Comparison of ENCODE assay signal across 12 cellular contexts in genomic region chr14:31968107-31968810, GRCh38.
DNase-seq lines count a peak whose midpoint lies in the region; ATAC-seq, FAIRE-seq and TF ChIP-seq lines count a peak whose summit lies in the region.
"Had no signal": no experiment of that assay in that cellular context is flagged by ENCODE, and none has a peak within 500 bp of the region (broad histone marks: within the 10 kb centered on the region; RNA-seq: fewer than 3 reads in every experiment).

No MANE protein-coding gene starts in this region.

- H3K36me3 ChIP-seq in body of pancreas (replicated peaks in 1 of 2; ENCODE audit: insufficient read depth in 1 of 2, low read depth in 2 of 2) = no peaks in the 10 kb centered on the region

- intact Hi-C loops in CD4-positive, alpha-beta T cell (cut with DNase I, micrococcal nuclease) = no loop called here
- intact Hi-C loops in body of pancreas (cut with DNase I) = no loop called here

- no peaks in the 10 kb centered on the region for H3K9me3 ChIP-seq in CD4-positive, alpha-beta T cell (ENCODE audit: control insufficient read depth, low read length)
- H3K9me3 ChIP-seq in body of pancreas = no peaks in the 10 kb centered on the region

- TF ChIP-seq CTCF in neural crest cell (conservative IDR thresholded peaks at IDR 0.05) = no peak
- no peak for TF ChIP-seq CTCF in CD4-positive, alpha-beta T cell (IDR thresholded peaks at IDR 0.05)
- TF ChIP-seq CTCF in body of pancreas (IDR thresholded peaks at IDR 0.05) = no peak

- POLR2A ChIA-PET in CD4-positive, alpha-beta T cell (lab: Charles Lee) = no interaction called here

- no peak overlapping the region for H3K4me3 Mint-ChIP-seq in neural crest cell
- H3K4me3 Mint-ChIP-seq in CD4-positive, alpha-beta T cell = no peak overlapping the region
- H3K4me3 Mint-ChIP-seq: activated T-cell treated with anti-CD3 and anti-CD28 coated beads, Interleukin-2, amount 50 U/mL, for 24 hours had no signal

- TF ChIP-seq POLR2A in erythroblast (IDR thresholded peaks at IDR 0.05; ENCODE audit: low read length) (no peak), body of pancreas (IDR thresholded peaks at IDR 0.05) (no peak)

- DNase-seq in GM19239 (ENCODE audit: insufficient read length, low spot score) = peak; percentile 22
- peak; percentile 99 for DNase-seq in amniotic epithelial cell (ENCODE audit: low read depth)
- DNase-seq in neural crest cell (ENCODE audit: low read depth, low spot score) = no peak
- DNase-seq in erythroblast (lab: John Stamatoyannopoulos, UW) = no peak
- DNase-seq in CD4-positive, alpha-beta T cell = no peak
- no peak for DNase-seq in body of pancreas
- DNase-seq: activated T-cell treated with anti-CD3 and anti-CD28 coated beads, Interleukin-2, amount 50 U/mL, for 24 hours; cortex of kidney; Kasumi-1; T1000 had no signal

- peaks cover 30% of the 10 kb centered on the region for H3K4me1 ChIP-seq in body of pancreas

- H3K27me3 Mint-ChIP-seq in neural crest cell (ENCODE audit: low read depth) = no peaks in the 10 kb centered on the region
- H3K27me3 Mint-ChIP-seq in CD4-positive, alpha-beta T cell = no peaks in the 10 kb centered on the region
- H3K27me3 Mint-ChIP-seq: activated T-cell treated with anti-CD3 and anti-CD28 coated beads, Interleukin-2, amount 50 U/mL, for 24 hours had no signal

- H3K4me1 Mint-ChIP-seq in neural crest cell = peaks cover 29% of the 10 kb centered on the region
- peaks cover 12% of the 10 kb centered on the region for H3K4me1 Mint-ChIP-seq in CD4-positive, alpha-beta T cell (ENCODE audit: low read depth)

- peaks cover 9% of the 10 kb centered on the region for H3K36me3 Mint-ChIP-seq in neural crest cell (ENCODE audit: low read depth)
- H3K36me3 Mint-ChIP-seq in CD4-positive, alpha-beta T cell (ENCODE audit: low read depth) = no peaks in the 10 kb centered on the region

- no peak overlapping the region for H3K4me3 ChIP-seq in body of pancreas

- peak; percentile 26 for FAIRE-seq in GM19239 (lab: Jason Lieb, UNC)

- H3K27me3 ChIP-seq in CD4-positive, alpha-beta T cell (ENCODE audit: control insufficient read depth, insufficient read depth, low read length) = no peaks in the 10 kb centered on the region
- no peaks in the 10 kb centered on the region for H3K27me3 ChIP-seq in body of pancreas

- H3K27ac ChIP-seq in CD4-positive, alpha-beta T cell (ENCODE audit: low read depth, low read length) = no peak overlapping the region
- H3K27ac ChIP-seq in body of pancreas = peak overlapping the region in 2 of 4 donors; percentile 52 to 53

- ATAC-seq in HG03108 (IDR thresholded peaks at IDR 0.05; ENCODE audit: unreplicated experiment) = peak; percentile 62
- ATAC-seq in GM21717 (IDR thresholded peaks at IDR 0.05; ENCODE audit: unreplicated experiment) = no peak
- ATAC-seq in CD4-positive, alpha-beta T cell (ENCODE audit: poor library complexity) = no peak
- no peak for ATAC-seq in body of pancreas

- peaks cover 18% of the 10 kb centered on the region for H3K9me3 Mint-ChIP-seq in neural crest cell
- peaks cover 2% of the 10 kb centered on the region for H3K9me3 Mint-ChIP-seq in CD4-positive, alpha-beta T cell

- WGBS in body of pancreas, 2 donors = 39 to 52% methylated on average over 4 of the region's 4 CpGs

- peak overlapping the region; percentile 76 for H3K27ac Mint-ChIP-seq in neural crest cell (ENCODE audit: unreplicated experiment)
- H3K27ac Mint-ChIP-seq in CD4-positive, alpha-beta T cell = no peak overlapping the region
- H3K27ac Mint-ChIP-seq: activated T-cell treated with anti-CD3 and anti-CD28 coated beads, Interleukin-2, amount 50 U/mL, for 24 hours had no signal

- CTCF ChIA-PET in CD4-positive, alpha-beta T cell (lab: Charles Lee) = no interaction called here

Comparison
In these comparisons a context has a peak if more than half of its experiments do, and no peak if none do; other contexts are left out.
1. DNase-seq: peak in GM19239 (single experiment) and amniotic epithelial cell (single experiment); none in neural crest cell (single experiment), erythroblast (0 of 2), CD4-positive, alpha-beta T cell (0 of 10) and body of pancreas (0 of 4).